Comparison of ENCODE assay signal across 1 cellular context in the genomic region with DNA sequence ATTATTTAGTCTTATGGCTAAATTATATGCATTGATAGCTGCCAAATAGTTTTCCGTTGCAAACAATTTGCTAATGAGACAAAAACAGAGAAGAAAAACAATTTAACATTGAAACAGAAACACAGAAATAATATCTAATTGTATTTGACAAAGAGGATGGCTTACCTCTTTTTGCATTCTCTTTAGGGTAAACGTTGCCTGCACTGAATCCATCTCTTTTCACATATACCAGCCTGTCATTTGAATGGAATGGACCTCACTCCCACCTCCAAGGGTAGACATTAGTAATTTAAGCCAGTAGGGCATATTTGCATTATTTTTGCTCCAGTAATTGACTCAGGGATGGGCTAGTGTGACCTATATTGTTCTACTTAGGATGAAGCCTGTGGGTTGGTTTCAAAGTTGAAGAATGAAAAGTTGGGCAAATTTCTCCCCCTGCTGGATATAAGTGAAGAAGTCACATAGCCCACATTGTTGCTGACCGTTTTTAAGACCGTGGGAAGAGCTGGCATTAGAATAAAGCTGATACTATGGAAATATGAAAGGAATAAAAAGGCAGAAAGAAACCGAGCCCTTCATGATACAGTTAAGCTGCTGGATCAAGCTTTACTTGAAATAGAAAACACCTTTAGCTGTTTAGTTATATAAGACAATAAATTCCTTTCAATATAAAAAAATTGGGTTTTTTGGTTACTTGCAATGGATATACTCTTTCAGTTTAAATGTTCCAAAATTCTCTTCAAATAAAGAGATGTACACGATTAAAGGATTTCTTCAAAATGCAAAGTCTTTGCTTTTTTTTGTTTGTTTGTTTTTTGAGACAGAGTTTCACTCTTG.
TF ChIP-seq lines count a peak whose summit lies in the region.

No MANE protein-coding gene starts in this region.

TF ChIP-seq in HCT116, 20 proteins besides CTCF, POLR2A, EP300 and RAD21 (continued from another document):
- TF ChIP-seq, protein P1, sequence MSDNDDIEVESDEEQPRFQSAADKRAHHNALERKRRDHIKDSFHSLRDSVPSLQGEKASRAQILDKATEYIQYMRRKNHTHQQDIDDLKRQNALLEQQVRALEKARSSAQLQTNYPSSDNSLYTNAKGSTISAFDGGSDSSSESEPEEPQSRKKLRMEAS (IDR thresholded peaks at IDR 0.05): no peak
- TF ChIP-seq SRF (IDR thresholded peaks at IDR 0.05; ENCODE audit: low read depth) (no peak), SIN3A (IDR thresholded peaks at IDR 0.05; ENCODE audit: low read depth) (no peak), ELF1 (IDR thresholded peaks at IDR 0.05; ENCODE audit: borderline replicate concordance, low read depth) (no peak), CEBPB (IDR thresholded peaks at IDR 0.05; ENCODE audit: low read depth) (no peak), CBX3 (IDR thresholded peaks at IDR 0.05; ENCODE audit: low read depth) (no peak), ZNF274 (IDR thresholded peaks at IDR 0.05; ENCODE audit: low read depth, low read length) (no peak), JUND (IDR thresholded peaks at IDR 0.05) (no peak)
- TF ChIP-seq, protein P2, sequence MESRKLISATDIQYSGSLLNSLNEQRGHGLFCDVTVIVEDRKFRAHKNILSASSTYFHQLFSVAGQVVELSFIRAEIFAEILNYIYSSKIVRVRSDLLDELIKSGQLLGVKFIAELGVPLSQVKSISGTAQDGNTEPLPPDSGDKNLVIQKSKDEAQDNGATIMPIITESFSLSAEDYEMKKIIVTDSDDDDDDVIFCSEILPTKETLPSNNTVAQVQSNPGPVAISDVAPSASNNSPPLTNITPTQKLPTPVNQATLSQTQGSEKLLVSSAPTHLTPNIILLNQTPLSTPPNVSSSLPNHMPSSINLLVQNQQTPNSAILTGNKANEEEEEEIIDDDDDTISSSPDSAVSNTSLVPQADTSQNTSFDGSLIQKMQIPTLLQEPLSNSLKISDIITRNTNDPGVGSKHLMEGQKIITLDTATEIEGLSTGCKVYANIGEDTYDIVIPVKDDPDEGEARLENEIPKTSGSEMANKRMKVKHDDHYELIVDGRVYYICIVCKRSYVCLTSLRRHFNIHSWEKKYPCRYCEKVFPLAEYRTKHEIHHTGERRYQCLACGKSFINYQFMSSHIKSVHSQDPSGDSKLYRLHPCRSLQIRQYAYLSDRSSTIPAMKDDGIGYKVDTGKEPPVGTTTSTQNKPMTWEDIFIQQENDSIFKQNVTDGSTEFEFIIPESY (IDR thresholded peaks at IDR 0.05; ENCODE audit: extremely low read depth, insufficient replicate concordance, low read length): no peak
- TF ChIP-seq, protein P3, sequence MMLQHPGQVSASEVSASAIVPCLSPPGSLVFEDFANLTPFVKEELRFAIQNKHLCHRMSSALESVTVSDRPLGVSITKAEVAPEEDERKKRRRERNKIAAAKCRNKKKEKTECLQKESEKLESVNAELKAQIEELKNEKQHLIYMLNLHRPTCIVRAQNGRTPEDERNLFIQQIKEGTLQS (IDR thresholded peaks at IDR 0.05): no peak
TF ChIP-seq in HCT116: peak in this region for 0.
